16 cellular contexts compared by ENCODE assay signal in genomic region chr12:102417055-102417454, GRCh38.
DNase-seq lines count a peak whose midpoint lies in the region; ATAC-seq and TF ChIP-seq lines count a peak whose summit lies in the region.
"Had no signal": no experiment of that assay in that cellular context is flagged by ENCODE, and none has a peak within 500 bp of the region (broad histone marks: within the 10 kb centered on the region; RNA-seq: fewer than 3 reads in every experiment).

No MANE protein-coding gene starts in this region.

- CTCF ChIA-PET in A673 (lab: Charles Lee), result no interaction called here

- H3K9me3 ChIP-seq in A673 (ENCODE audit: low read depth, low read length, poor library complexity, severe bottlenecking), result no peaks in the 10 kb centered on the region
- H3K9me3 ChIP-seq in subcutaneous abdominal adipose tissue (ENCODE audit: control insufficient read depth in 5 of 5, low read length in 5 of 5), result no peaks in the 10 kb centered on the region
- H3K9me3 ChIP-seq: BLaER1 treated with 17β-estradiol and CSF1 and Interleukin-3, amounts not matched to agents 10 nM and 100 nM had no signal

- peaks cover 22% of the 10 kb centered on the region for H3K4me1 ChIP-seq in A673 (ENCODE audit: insufficient read depth, low read length, poor library complexity, severe bottlenecking)
- H3K4me1 ChIP-seq in subcutaneous abdominal adipose tissue (ENCODE audit: control insufficient read depth in 5 of 5, insufficient read depth in 5 of 5, low read length in 5 of 5), result peaks cover 0 to 19% (median 11%) of the 10 kb centered on the region in 5 donors

- TF ChIP-seq CTCF in A673 (conservative IDR thresholded peaks at IDR 0.05; ENCODE audit: low read depth, low read length), result no peak

- intact Hi-C loops in A673 (cut with micrococcal nuclease; ENCODE audit: unreplicated experiment), result no loop called here

- H3K9ac ChIP-seq in subcutaneous abdominal adipose tissue (ENCODE audit: low read length in 5 of 5), result no peak overlapping the region
- H3K9ac ChIP-seq: BLaER1 treated with 17β-estradiol and CSF1 and Interleukin-3, amounts not matched to agents 10 nM and 100 nM had no signal

- H3K27me3 ChIP-seq in A673 (replicated peaks; ENCODE audit: insufficient read depth, low read depth, low read length, poor library complexity) (no peaks in the 10 kb centered on the region), subcutaneous abdominal adipose tissue (ENCODE audit: control insufficient read depth in 5 of 5, insufficient read depth in 4 of 5, low read length in 5 of 5) (no peaks in the 10 kb centered on the region)
- H3K27me3 ChIP-seq: BLaER1 treated with 17β-estradiol and CSF1 and Interleukin-3, amounts not matched to agents 10 nM and 100 nM had no signal

- no TSS peak for BruUV-seq in A673 (replicated peaks; lab: Mats Ljungman, UMichigan)

- H3K4me3 ChIP-seq in A673 (ENCODE audit: low read depth, low read length, poor library complexity, severe bottlenecking) (no peak overlapping the region), subcutaneous abdominal adipose tissue (ENCODE audit: low read depth in 1 of 5, low read length in 5 of 5) (no peak overlapping the region)
- H3K4me3 ChIP-seq: BLaER1 treated with 17β-estradiol and CSF1 and Interleukin-3, amounts not matched to agents 10 nM and 100 nM had no signal

- H3K27ac ChIP-seq in A673 (ENCODE audit: low read depth, low read length, poor library complexity, severe bottlenecking), result peak overlapping the region; percentile 71
- H3K27ac ChIP-seq in subcutaneous abdominal adipose tissue (ENCODE audit: low read depth, low read length), result peak overlapping the region; percentile 32
- H3K27ac ChIP-seq: BLaER1 treated with 17β-estradiol and CSF1 and Interleukin-3, amounts not matched to agents 10 nM and 100 nM had no signal

- POLR2A ChIA-PET in A673 (lab: Charles Lee; ENCODE audit: low non-redundant PET), result no interaction called here

- H3K36me3 ChIP-seq in A673 (ENCODE audit: insufficient read depth, low read length, poor library complexity, severe bottlenecking) (no peaks in the 10 kb centered on the region), subcutaneous abdominal adipose tissue (ENCODE audit: control insufficient read depth in 5 of 5, insufficient read depth in 5 of 5, low read length in 5 of 5) (peaks cover 16 to 38% (median 27%) of the 10 kb centered on the region in 5 donors)
- H3K36me3 ChIP-seq: BLaER1 treated with 17β-estradiol and CSF1 and Interleukin-3, amounts not matched to agents 10 nM and 100 nM had no signal

- no peak for DNase-seq in A673 (ENCODE audit: low spot score)
- DNase-seq in HuH-7.5 (ENCODE audit: low spot score), result peak; percentile 71
- peak; percentile 85 for DNase-seq in left lobe of liver (ENCODE audit: low spot score)
- no peak for DNase-seq in cerebellar nuclear complex (lab: John Stamatoyannopoulos, UW)
- DNase-seq in activated CD4-positive, alpha-beta T cell treated with anti-CD3 and anti-CD28 coated beads for 1 hour, result no peak
- DNase-seq in activated gamma-delta T cell treated with Interleukin-2 at 50 U/mL for 16 hours, result no peak
- DNase-seq: 8988T; CD8-positive, alpha-beta T cell; DMS 273 treated with DMSO at 0.1 percent for 48 hours; DMS79; GDM1; H9; IMR-90; KBM-7 had no signal

- peak; percentile 63 for ATAC-seq in left lobe of liver
- ATAC-seq: CD8-positive, alpha-beta T cell had no signal

Comparison
In these comparisons a context has a peak if more than half of its experiments do, and no peak if none do; other contexts are left out.
1. DNase-seq: peak in HuH-7.5 (single experiment) and left lobe of liver (single experiment); none in A673 (single experiment), cerebellar nuclear complex (0 of 2), activated CD4-positive, alpha-beta T cell treated with anti-CD3 and anti-CD28 coated beads for 1 hour (single experiment) and activated gamma-delta T cell treated with Interleukin-2 at 50 U/mL for 16 hours (single experiment).